Comparison of ENCODE assay signal across 15 cellular contexts in genomic region chr14:105258846-105259245, GRCh38. TPM values are rescaled to one million over a fixed set of nuclear protein-coding genes. Genes with fewer than 3 reads are reported as not detected.
DNase-seq lines count a peak whose midpoint lies in the region; ATAC-seq and TF ChIP-seq lines count a peak whose summit lies in the region.
"Had no signal": no experiment of that assay in that cellular context is flagged by ENCODE, and none has a peak within 500 bp of the region (broad histone marks: within the 10 kb centered on the region; RNA-seq: fewer than 3 reads in every experiment).

No MANE protein-coding gene starts in this region.

- no peak for TF ChIP-seq POLR2A in body of pancreas (IDR thresholded peaks at IDR 0.05)

- no peaks in the 10 kb centered on the region for H3K4me1 Mint-ChIP-seq in immature natural killer cell

- TF ChIP-seq CTCF in body of pancreas (IDR thresholded peaks at IDR 0.05): no peak
- no peak for TF ChIP-seq CTCF in lower lobe of right lung (IDR thresholded peaks at IDR 0.05)

- 18 to 23% methylated on average over 7 of the region's 7 CpGs for WGBS in body of pancreas, 2 donors

- H3K27ac ChIP-seq in body of pancreas: peak overlapping the region; percentile 26 to 69 (median 47)
- H3K27ac ChIP-seq in lower lobe of right lung: no peak overlapping the region
- H3K27ac ChIP-seq: ascending aorta had no signal

- H3K4me3 Mint-ChIP-seq in immature natural killer cell: no peak overlapping the region
- H3K4me3 Mint-ChIP-seq: activated naive CD4-positive, alpha-beta T cell treated with anti-CD3 and anti-CD28 coated beads, Interleukin-2, amount 50 U/mL, for 24 hours had no signal

- no peaks in the 10 kb centered on the region for H3K27me3 Mint-ChIP-seq in immature natural killer cell (ENCODE audit: low read depth in 3 of 3)
- H3K27me3 Mint-ChIP-seq: activated naive CD4-positive, alpha-beta T cell treated with anti-CD3 and anti-CD28 coated beads, Interleukin-2, amount 50 U/mL, for 24 hours had no signal

- H3K36me3 ChIP-seq in body of pancreas (replicated peaks in 1 of 2; ENCODE audit: insufficient read depth in 1 of 2, low read depth in 2 of 2) (no peaks in the 10 kb centered on the region), lower lobe of right lung (peaks cover 35% of the 10 kb centered on the region)

- intact Hi-C loops in body of pancreas (cut with DNase I): no loop called here
- intact Hi-C loops in lower lobe of right lung (cut with DNase I): no loop called here
- intact Hi-C loops in left cardiac atrium (cut with DNase I): no loop called here

- H3K4me3 ChIP-seq in body of pancreas (no peak overlapping the region), lower lobe of right lung (no peak overlapping the region)
- H3K4me3 ChIP-seq: ascending aorta had no signal

- no peaks in the 10 kb centered on the region for H3K27me3 ChIP-seq in body of pancreas
- no peaks in the 10 kb centered on the region for H3K27me3 ChIP-seq in lower lobe of right lung (ENCODE audit: low read depth)
- H3K27me3 ChIP-seq: ascending aorta had no signal

- H3K27ac Mint-ChIP-seq in immature natural killer cell: no peak overlapping the region
- H3K27ac Mint-ChIP-seq: activated naive CD4-positive, alpha-beta T cell treated with anti-CD3 and anti-CD28 coated beads, Interleukin-2, amount 50 U/mL, for 24 hours had no signal

- peaks cover 14% of the 10 kb centered on the region for H3K4me1 ChIP-seq in body of pancreas
- H3K4me1 ChIP-seq in lower lobe of right lung: no peaks in the 10 kb centered on the region
- H3K4me1 ChIP-seq: ascending aorta had no signal

- H3K36me3 Mint-ChIP-seq in immature natural killer cell: no peaks in the 10 kb centered on the region

- peak; percentile 80 for ATAC-seq in body of pancreas
- peak; percentile 12 to 54 for ATAC-seq in lower lobe of right lung
- ATAC-seq in left cardiac atrium: no peak

- H3K9me3 Mint-ChIP-seq in immature natural killer cell: no peaks in the 10 kb centered on the region
- H3K9me3 Mint-ChIP-seq: activated naive CD4-positive, alpha-beta T cell treated with anti-CD3 and anti-CD28 coated beads, Interleukin-2, amount 50 U/mL, for 24 hours had no signal

- no peaks in the 10 kb centered on the region for H3K9me3 ChIP-seq in body of pancreas
- H3K9me3 ChIP-seq in lower lobe of right lung: no peaks in the 10 kb centered on the region
- H3K9me3 ChIP-seq: ascending aorta had no signal

- peak; percentile 92 for DNase-seq in DMS53 (lab: John Stamatoyannopoulos, UW)
- peak; percentile 39 for DNase-seq in HT-29 (ENCODE audit: low spot score)
- DNase-seq in body of pancreas: peak; percentile 66 to 80 (median 79)
- no peak for DNase-seq in lower lobe of right lung
- DNase-seq in NCI-H2196 (lab: John Stamatoyannopoulos, UW; ENCODE audit: unreplicated experiment): no peak
- no peak for DNase-seq in cerebellar cortex (ENCODE audit: low spot score)
- no peak for DNase-seq in left cardiac atrium
- no peak for DNase-seq in immature natural killer cell
- DNase-seq: activated CD4-positive, CD25-positive, alpha-beta regulatory T cell treated with anti-CD3 and anti-CD28 coated beads, Interleukin-2, amount 50 U/mL, for 72 hours; AML-193; H7; islet precursor cell; Kasumi-1 had no signal

RNA-seq across cellular contexts. Expression of gene BTBD6, which starts 10.5 kb away (rescaled TPM):
- total RNA-seq in HT-29 (2014; rRNA removed; shearing (Covaris generic)): 65.8 and 72.3 TPM in 2 replicates
- total RNA-seq in body of pancreas (10 to 100 TPM; 13.0 to 22.4 TPM), lower lobe of right lung (53.0 TPM), left cardiac atrium (10 to 100 TPM; 37.7 to 42.7 TPM)
- 10 to 100 TPM in 2 of 3 donors, 1 to 10 TPM in 1; 3.7 to 13.3 (median 13.1) TPM for polyA plus RNA-seq in immature natural killer cell

RNA-seq across cellular contexts. Expression of gene BRF1, which starts 42.0 kb away (rescaled TPM):
- total RNA-seq in HT-29 (2014; rRNA removed; shearing (Covaris generic)): 46.6 and 50.2 TPM in 2 replicates
- 10 to 100 TPM; 54.5 to 86.7 TPM for total RNA-seq in body of pancreas
- total RNA-seq in lower lobe of right lung: 35.7 TPM
- 10 to 100 TPM; 18.8 to 20.0 TPM for total RNA-seq in left cardiac atrium
- polyA plus RNA-seq in immature natural killer cell: 10 to 100 TPM in 1 of 3 donors, 1 to 10 TPM in 2; 2.9 to 11.0 (median 8.0) TPM

RNA-seq across cellular contexts. Expression of gene PACS2, which starts 55.7 kb away (rescaled TPM):
- total RNA-seq in HT-29 (2014; rRNA removed; shearing (Covaris generic)): 65.6 and 65.7 TPM in 2 replicates
- total RNA-seq in body of pancreas (100 to 1,000 TPM in 1 of 2 donors, 10 to 100 TPM in 1; 56.6 to 102 TPM), lower lobe of right lung (79.7 TPM), left cardiac atrium (10 to 100 TPM; 53.4 to 55.8 TPM)
- polyA plus RNA-seq in immature natural killer cell: 1 to 10 TPM; 2.0 to 3.3 (median 2.7) TPM

Comparison
In these comparisons a context has a peak if more than half of its experiments do, and no peak if none do; other contexts are left out.
1. DNase-seq: peak in DMS53 (single experiment), HT-29 (single experiment) and body of pancreas (4 of 4); none in lower lobe of right lung (single experiment), NCI-H2196 (single experiment), cerebellar cortex (single experiment), left cardiac atrium (single experiment) and immature natural killer cell (0 of 3).
2. ATAC-seq: peak in body of pancreas (single experiment) and lower lobe of right lung (2 of 2); none in left cardiac atrium (0 of 2).